In genomic region chr3:197398301-197398878, GRCh38 we compare ENCODE assay signal across 20 cellular contexts.
A peak's percentile ranks its signal among the peaks of the same experiment; 100 is the strongest.
DNase-seq lines count a peak whose midpoint lies in the region; ATAC-seq and TF ChIP-seq lines count a peak whose summit lies in the region.
"Had no signal": no experiment of that assay in that cellular context is flagged by ENCODE, and none has a peak within 500 bp of the region (broad histone marks: within the 10 kb centered on the region; RNA-seq: fewer than 3 reads in every experiment).

No MANE protein-coding gene starts in this region.

- no peak overlapping the region for H4K12ac ChIP-seq in trophoblast cell (ENCODE audit: low read depth, low read length)

- no CpG with 5 or more reads among the region's 6 CpGs for WGBS in trophoblast cell (ENCODE audit: extremely low coverage, insufficient coverage, insufficient read length)

- no peak overlapping the region for H3K27ac ChIP-seq in trophoblast cell (ENCODE audit: low read depth, low read length)
- H3K27ac ChIP-seq: adrenal gland, breast epithelium, C4-2B, heart left ventricle, Peyer's patch, thyroid gland had no signal

- no peaks in the 10 kb centered on the region for H3K79me2 ChIP-seq in trophoblast cell (ENCODE audit: control insufficient read depth, insufficient read depth, low read length, poor library complexity)

- H3K4ac ChIP-seq in trophoblast cell (ENCODE audit: low read depth, low read length), result no peak overlapping the region

- H3K27me3 ChIP-seq in trophoblast cell (ENCODE audit: insufficient read depth, low read length), result no peaks in the 10 kb centered on the region
- H3K27me3 ChIP-seq: adrenal gland, breast epithelium, heart left ventricle, Peyer's patch, thyroid gland had no signal

- no peak overlapping the region for H2AK5ac ChIP-seq in trophoblast cell (ENCODE audit: low read length)

- H3K9ac ChIP-seq in trophoblast cell (ENCODE audit: low read length), result no peak overlapping the region

- no peaks in the 10 kb centered on the region for H3K36me3 ChIP-seq in trophoblast cell (ENCODE audit: control insufficient read depth in 1 of 2, insufficient read depth in 2 of 2, low read length in 2 of 2)
- H3K36me3 ChIP-seq: adrenal gland, breast epithelium, heart left ventricle, Peyer's patch, thyroid gland had no signal

- intact Hi-C loops in activated CD8-positive, alpha-beta T cell treated with anti-CD3 and anti-CD28 coated beads for 36 hours (cut with micrococcal nuclease), result no loop called here

- H3K27me3 Mint-ChIP-seq in activated CD8-positive, alpha-beta T cell treated with anti-CD3 and anti-CD28 coated beads for 36 hours, result peaks cover 2% of the 10 kb centered on the region
- no peaks in the 10 kb centered on the region for H3K27me3 Mint-ChIP-seq in activated CD8-positive, alpha-beta T cell treated with anti-CD3 and anti-CD28 coated beads, Interleukin-2, amount 10 ng/mL, durations not matched to agents 7 days and 5 days (ENCODE audit: low read depth)
- no peaks in the 10 kb centered on the region for H3K27me3 Mint-ChIP-seq in activated naive CD8-positive, alpha-beta T cell
- no peaks in the 10 kb centered on the region for H3K27me3 Mint-ChIP-seq in mesothelial cell of epicardium (ENCODE audit: low read depth)

- ATAC-seq in activated CD8-positive, alpha-beta T cell treated with anti-CD3 and anti-CD28 coated beads for 36 hours, result peak; percentile 84
- ATAC-seq in activated CD8-positive, alpha-beta T cell treated with anti-CD3 and anti-CD28 coated beads, Interleukin-2, amount 10 ng/mL, durations not matched to agents 7 days and 5 days, result no peak
- ATAC-seq: heart left ventricle had no signal

- H3K36me3 Mint-ChIP-seq in activated CD8-positive, alpha-beta T cell treated with anti-CD3 and anti-CD28 coated beads for 36 hours (ENCODE audit: low read depth), result no peaks in the 10 kb centered on the region
- H3K36me3 Mint-ChIP-seq in activated CD8-positive, alpha-beta T cell treated with anti-CD3 and anti-CD28 coated beads, Interleukin-2, amount 10 ng/mL, durations not matched to agents 7 days and 5 days (ENCODE audit: low read depth), result no peaks in the 10 kb centered on the region
- no peaks in the 10 kb centered on the region for H3K36me3 Mint-ChIP-seq in activated naive CD8-positive, alpha-beta T cell
- H3K36me3 Mint-ChIP-seq in mesothelial cell of epicardium, result no peaks in the 10 kb centered on the region

- no peak overlapping the region for H4K91ac ChIP-seq in trophoblast cell (ENCODE audit: low read depth, low read length)

- H3K79me1 ChIP-seq in trophoblast cell (ENCODE audit: low read length), result no peaks in the 10 kb centered on the region

- H2BK5ac ChIP-seq in trophoblast cell (ENCODE audit: low read depth, low read length, poor library complexity), result no peak overlapping the region

- H2BK120ac ChIP-seq in trophoblast cell (ENCODE audit: insufficient read depth, low read length, poor library complexity), result no peak overlapping the region

- no peak overlapping the region for H3K4me3 ChIP-seq in trophoblast cell (ENCODE audit: low read depth, low read length)
- H3K4me3 ChIP-seq: adrenal gland, breast epithelium, heart left ventricle, Peyer's patch, smooth muscle cell, thyroid gland had no signal

- CTCF ChIA-PET in activated CD8-positive, alpha-beta T cell treated with anti-CD3 and anti-CD28 coated beads for 36 hours (lab: Charles Lee), result interaction anchor here (0.8 to 1.8 kb wide), 4 partner anchors 49 to 174 kb away, joined by 3 to 7 read pairs (median 4); no protein-coding TSS in a partner anchor
- CTCF ChIA-PET in activated CD8-positive, alpha-beta T cell treated with anti-CD3 and anti-CD28 coated beads, Interleukin-2, amount 10 ng/mL, durations not matched to agents 7 days and 5 days (lab: Charles Lee), result no interaction called here

- no peak overlapping the region for H3K18ac ChIP-seq in trophoblast cell (ENCODE audit: low read length)

- no peak for TF ChIP-seq CTCF in activated CD8-positive, alpha-beta T cell treated with anti-CD3 and anti-CD28 coated beads for 36 hours (IDR thresholded peaks at IDR 0.05)
- TF ChIP-seq CTCF in mesothelial cell of epicardium (IDR thresholded peaks at IDR 0.05; ENCODE audit: unreplicated experiment), result no peak

- H2BK12ac ChIP-seq in trophoblast cell (ENCODE audit: low read length), result no peak overlapping the region

- H3K4me2 ChIP-seq in trophoblast cell (ENCODE audit: low read length), result no peak overlapping the region
- H3K4me2 ChIP-seq: smooth muscle cell had no signal

- H3K23ac ChIP-seq in trophoblast cell (ENCODE audit: low read length), result no peak overlapping the region

- peaks cover 26% of the 10 kb centered on the region for H3K4me1 Mint-ChIP-seq in activated CD8-positive, alpha-beta T cell treated with anti-CD3 and anti-CD28 coated beads for 36 hours (ENCODE audit: low read depth)
- H3K4me1 Mint-ChIP-seq in activated CD8-positive, alpha-beta T cell treated with anti-CD3 and anti-CD28 coated beads, Interleukin-2, amount 10 ng/mL, durations not matched to agents 7 days and 5 days (ENCODE audit: low read depth), result peaks cover 18% of the 10 kb centered on the region
- H3K4me1 Mint-ChIP-seq in activated naive CD8-positive, alpha-beta T cell (ENCODE audit: low read depth), result peaks cover 7% of the 10 kb centered on the region
- peaks cover 3% of the 10 kb centered on the region for H3K4me1 Mint-ChIP-seq in mesothelial cell of epicardium

- no peak overlapping the region for H3K14ac ChIP-seq in trophoblast cell (ENCODE audit: low read length)

- peak overlapping the region; percentile 86 for H3K27ac Mint-ChIP-seq in activated CD8-positive, alpha-beta T cell treated with anti-CD3 and anti-CD28 coated beads for 36 hours
- H3K27ac Mint-ChIP-seq in activated CD8-positive, alpha-beta T cell treated with anti-CD3 and anti-CD28 coated beads, Interleukin-2, amount 10 ng/mL, durations not matched to agents 7 days and 5 days, result no peak overlapping the region
- peak overlapping the region; percentile 64 for H3K27ac Mint-ChIP-seq in activated naive CD8-positive, alpha-beta T cell
- no peak overlapping the region for H3K27ac Mint-ChIP-seq in mesothelial cell of epicardium
- H3K27ac Mint-ChIP-seq: dendritic cell treated with granulocyte-macrophage colony-stimulating factor and Interleukin-4, amounts not matched to agents 40 ng/mL and 50 ng/mL, for 4 days; HFFc6 had no signal

- peaks cover 2% of the 10 kb centered on the region for H3K9me3 Mint-ChIP-seq in activated CD8-positive, alpha-beta T cell treated with anti-CD3 and anti-CD28 coated beads for 36 hours
- H3K9me3 Mint-ChIP-seq in activated CD8-positive, alpha-beta T cell treated with anti-CD3 and anti-CD28 coated beads, Interleukin-2, amount 10 ng/mL, durations not matched to agents 7 days and 5 days (ENCODE audit: insufficient read depth), result no peaks in the 10 kb centered on the region
- no peaks in the 10 kb centered on the region for H3K9me3 Mint-ChIP-seq in activated naive CD8-positive, alpha-beta T cell (ENCODE audit: low read depth)
- no peaks in the 10 kb centered on the region for H3K9me3 Mint-ChIP-seq in mesothelial cell of epicardium
- H3K9me3 Mint-ChIP-seq: dendritic cell treated with granulocyte-macrophage colony-stimulating factor and Interleukin-4, amounts not matched to agents 40 ng/mL and 50 ng/mL, for 4 days; HFFc6 had no signal

- H3K4me3 Mint-ChIP-seq in activated CD8-positive, alpha-beta T cell treated with anti-CD3 and anti-CD28 coated beads for 36 hours, result no peak overlapping the region
- H3K4me3 Mint-ChIP-seq in activated CD8-positive, alpha-beta T cell treated with anti-CD3 and anti-CD28 coated beads, Interleukin-2, amount 10 ng/mL, durations not matched to agents 7 days and 5 days, result no peak overlapping the region
- no peak overlapping the region for H3K4me3 Mint-ChIP-seq in activated naive CD8-positive, alpha-beta T cell
- H3K4me3 Mint-ChIP-seq in mesothelial cell of epicardium, result no peak overlapping the region
- H3K4me3 Mint-ChIP-seq: dendritic cell treated with granulocyte-macrophage colony-stimulating factor and Interleukin-4, amounts not matched to agents 40 ng/mL and 50 ng/mL, for 4 days; HFFc6 had no signal

- no peaks in the 10 kb centered on the region for H3K9me3 ChIP-seq in trophoblast cell (ENCODE audit: insufficient read depth, low read depth, low read length)
- H3K9me3 ChIP-seq: adrenal gland, breast epithelium, heart left ventricle, Peyer's patch, thyroid gland had no signal

- H2AFZ ChIP-seq in trophoblast cell (ENCODE audit: insufficient read depth, low read length, poor library complexity), result no peak overlapping the region

- no peak overlapping the region for H4K8ac ChIP-seq in trophoblast cell (ENCODE audit: low read depth, low read length)

- POLR2A ChIA-PET in activated CD8-positive, alpha-beta T cell treated with anti-CD3 and anti-CD28 coated beads for 36 hours (lab: Charles Lee), result no interaction called here
- POLR2A ChIA-PET in activated CD8-positive, alpha-beta T cell treated with anti-CD3 and anti-CD28 coated beads, Interleukin-2, amount 10 ng/mL, durations not matched to agents 7 days and 5 days (lab: Charles Lee), result no interaction called here

- H3K4me1 ChIP-seq in trophoblast cell (ENCODE audit: control insufficient read depth in 1 of 2, insufficient read depth in 2 of 2, low read length in 2 of 2), result no peaks in the 10 kb centered on the region
- H3K4me1 ChIP-seq: adrenal gland, breast epithelium, Peyer's patch had no signal

- DNase-seq in activated CD8-positive, alpha-beta T cell treated with anti-CD3 and anti-CD28 coated beads for 36 hours, result peak; percentile 74
- no peak for DNase-seq in activated CD8-positive, alpha-beta T cell treated with anti-CD3 and anti-CD28 coated beads, Interleukin-2, amount 10 ng/mL, durations not matched to agents 7 days and 5 days
- peak; percentile 10 for DNase-seq in D341Med (ENCODE audit: low spot score)
- DNase-seq in stimulated activated CD4-positive, alpha-beta T cell treated with anti-CD3 and anti-CD28 coated beads, Interleukin-2, amount 100 ng/mL, for 4 hours (ENCODE audit: low read depth), result peak; percentile 6
- DNase-seq in mesothelial cell of epicardium (ENCODE audit: low spot score in 2 of 2, unreplicated experiment in 2 of 2), result no peak
- DNase-seq in NOMO-1 treated with dmso at 0.1 percent for 144 hours (lab: John Stamatoyannopoulos, UW; ENCODE audit: unreplicated experiment), result no peak
- no peak for DNase-seq in trophoblast cell
- DNase-seq: ACHN, adrenal gland, heart left ventricle, HFFc6, NCI-H1092 treated with DMSO at 0.1 percent for 48 hours, NCI-H2081, Peyer's patch, thyroid gland had no signal

Comparison
In these comparisons a context has a peak if more than half of its experiments do, and no peak if none do; other contexts are left out.
1. DNase-seq: peak in activated CD8-positive, alpha-beta T cell treated with anti-CD3 and anti-CD28 coated beads for 36 hours (single experiment), D341Med (single experiment) and stimulated activated CD4-positive, alpha-beta T cell treated with anti-CD3 and anti-CD28 coated beads, Interleukin-2, amount 100 ng/mL, for 4 hours (single experiment); none in activated CD8-positive, alpha-beta T cell treated with anti-CD3 and anti-CD28 coated beads, Interleukin-2, amount 10 ng/mL, durations not matched to agents 7 days and 5 days (single experiment), mesothelial cell of epicardium (0 of 2), NOMO-1 treated with dmso at 0.1 percent for 144 hours (single experiment) and trophoblast cell (0 of 2).
2. H3K27ac Mint-ChIP-seq: peak in activated CD8-positive, alpha-beta T cell treated with anti-CD3 and anti-CD28 coated beads for 36 hours (single experiment) and activated naive CD8-positive, alpha-beta T cell (single experiment); none in activated CD8-positive, alpha-beta T cell treated with anti-CD3 and anti-CD28 coated beads, Interleukin-2, amount 10 ng/mL, durations not matched to agents 7 days and 5 days (single experiment) and mesothelial cell of epicardium (single experiment).